In genomic region chr2:58064136-58064535, GRCh38 we compare ENCODE assay signal across 15 cellular contexts. TPM values are rescaled to one million over a fixed set of nuclear protein-coding genes. Genes with fewer than 3 reads are reported as not detected.
DNase-seq lines count a peak whose midpoint lies in the region; ATAC-seq and TF ChIP-seq lines count a peak whose summit lies in the region.
"Had no signal": no experiment of that assay in that cellular context is flagged by ENCODE, and none has a peak within 500 bp of the region (broad histone marks: within the 10 kb centered on the region; RNA-seq: fewer than 3 reads in every experiment).

No MANE protein-coding gene starts in this region.

- H3K36me3 ChIP-seq in thyroid gland, result no peaks in the 10 kb centered on the region

- no peak overlapping the region for H3K4me3 Mint-ChIP-seq in activated CD8-positive, alpha-beta T cell treated with anti-CD3 and anti-CD28 coated beads for 36 hours
- H3K4me3 Mint-ChIP-seq in neural crest cell, result no peak overlapping the region

- peaks cover 23% of the 10 kb centered on the region for H3K36me3 Mint-ChIP-seq in activated CD8-positive, alpha-beta T cell treated with anti-CD3 and anti-CD28 coated beads for 36 hours (ENCODE audit: low read depth)
- peaks cover 23% of the 10 kb centered on the region for H3K36me3 Mint-ChIP-seq in neural crest cell (ENCODE audit: low read depth)

- WGBS in thyroid gland, 2 donors, result 96 to 97% methylated on average over 3 of the region's 3 CpGs

- peak; percentile 66 for ATAC-seq in GM18502 (IDR thresholded peaks at IDR 0.05; ENCODE audit: poor library complexity, unreplicated experiment)
- peak; percentile 62 for ATAC-seq in GM21723 (IDR thresholded peaks at IDR 0.05; ENCODE audit: unreplicated experiment)
- ATAC-seq in activated CD8-positive, alpha-beta T cell treated with anti-CD3 and anti-CD28 coated beads for 36 hours, result peak; percentile 69
- no peak for ATAC-seq in GM18498 (IDR thresholded peaks at IDR 0.05; ENCODE audit: unreplicated experiment)
- ATAC-seq in HG02973 (IDR thresholded peaks at IDR 0.05; ENCODE audit: unreplicated experiment), result no peak
- ATAC-seq: K562, left ventricle myocardium superior had no signal

- TF ChIP-seq CTCF in activated CD8-positive, alpha-beta T cell treated with anti-CD3 and anti-CD28 coated beads for 36 hours (IDR thresholded peaks at IDR 0.05), result no peak
- TF ChIP-seq CTCF in neural crest cell (conservative IDR thresholded peaks at IDR 0.05) (no peak), thyroid gland (IDR thresholded peaks at IDR 0.05) (no peak)

- DNase-seq in activated CD8-positive, alpha-beta T cell treated with anti-CD3 and anti-CD28 coated beads for 36 hours, result peak; percentile 40
- DNase-seq in neural crest cell (ENCODE audit: low read depth, low spot score) (no peak), thyroid gland (no peak)
- DNase-seq: Calu3; central memory CD4-positive, alpha-beta T cell; left ventricle myocardium superior; NCI-H2029; SHP77; small intestine had no signal

- no peak overlapping the region for H3K27ac Mint-ChIP-seq in activated CD8-positive, alpha-beta T cell treated with anti-CD3 and anti-CD28 coated beads for 36 hours
- H3K27ac Mint-ChIP-seq in neural crest cell (ENCODE audit: unreplicated experiment), result peak overlapping the region; percentile 37

- H3K27me3 ChIP-seq in thyroid gland, result no peaks in the 10 kb centered on the region
- H3K27me3 ChIP-seq: tibial nerve had no signal

- no peak for TF ChIP-seq POLR2A in thyroid gland (IDR thresholded peaks at IDR 0.05)

- no peaks in the 10 kb centered on the region for H3K27me3 Mint-ChIP-seq in activated CD8-positive, alpha-beta T cell treated with anti-CD3 and anti-CD28 coated beads for 36 hours
- H3K27me3 Mint-ChIP-seq in neural crest cell (ENCODE audit: low read depth), result no peaks in the 10 kb centered on the region

- no peaks in the 10 kb centered on the region for H3K4me1 ChIP-seq in thyroid gland
- H3K4me1 ChIP-seq: tibial nerve had no signal

- intact Hi-C loops in activated CD8-positive, alpha-beta T cell treated with anti-CD3 and anti-CD28 coated beads for 36 hours (cut with micrococcal nuclease), result no loop called here
- intact Hi-C loops in thyroid gland (cut with DNase I), result no loop called here

- peaks cover 32% of the 10 kb centered on the region for H3K4me1 Mint-ChIP-seq in activated CD8-positive, alpha-beta T cell treated with anti-CD3 and anti-CD28 coated beads for 36 hours (ENCODE audit: low read depth)
- H3K4me1 Mint-ChIP-seq in neural crest cell, result peaks cover 8% of the 10 kb centered on the region

- H3K4me3 ChIP-seq in thyroid gland (replicated peaks in 1 of 3), result no peak overlapping the region
- H3K4me3 ChIP-seq: K562, tibial nerve had no signal

- CTCF ChIA-PET in activated CD8-positive, alpha-beta T cell treated with anti-CD3 and anti-CD28 coated beads for 36 hours (lab: Charles Lee), result no interaction called here

- H3K9me3 Mint-ChIP-seq in activated CD8-positive, alpha-beta T cell treated with anti-CD3 and anti-CD28 coated beads for 36 hours, result peaks cover 8% of the 10 kb centered on the region
- H3K9me3 Mint-ChIP-seq in neural crest cell, result no peaks in the 10 kb centered on the region

- H3K9me3 ChIP-seq in thyroid gland, result no peaks in the 10 kb centered on the region
- H3K9me3 ChIP-seq: tibial nerve had no signal

- no peak overlapping the region for H3K27ac ChIP-seq in thyroid gland
- H3K27ac ChIP-seq: tibial nerve had no signal

- POLR2A ChIA-PET in activated CD8-positive, alpha-beta T cell treated with anti-CD3 and anti-CD28 coated beads for 36 hours (lab: Charles Lee), result interaction anchor here (1.0 kb wide), 1 partner anchor 18 kb away, joined by 3 read pairs; the partner anchor contains the start of gene VRK2

RNA-seq across cellular contexts. Expression of gene VRK2, which starts 17.5 kb away (rescaled TPM):
- total RNA-seq in activated CD8-positive, alpha-beta T cell treated with anti-CD3 and anti-CD28 coated beads for 36 hours, result 10 to 100 TPM; 17.7 to 18.3 TPM
- 21.4 TPM in 2 replicates for total RNA-seq in neural crest cell
- total RNA-seq in thyroid gland, result 10 to 100 TPM; 18.7 to 31.4 (median 22.1) TPM

Comparison
In these comparisons a context has a peak if more than half of its experiments do, and no peak if none do; other contexts are left out.
1. ATAC-seq: peak in GM18502 (single experiment), GM21723 (single experiment) and activated CD8-positive, alpha-beta T cell treated with anti-CD3 and anti-CD28 coated beads for 36 hours (single experiment); none in GM18498 (single experiment) and HG02973 (single experiment).